ENCODE assay signal across 36 cellular contexts in genomic region chr10:67288688-67289410, GRCh38.
"Had no signal": no experiment of that assay in that cellular context is flagged by ENCODE, and none has a peak within 500 bp of the region (broad histone marks: within the 10 kb centered on the region; RNA-seq: fewer than 3 reads in every experiment).

No MANE protein-coding gene starts in this region.

- H3K9me3 ChIP-seq: ascending aorta had no signal

- H3K27me3 ChIP-seq: ascending aorta, cardiac muscle cell had no signal

- H3K4me3 ChIP-seq: ascending aorta, cardiac muscle cell had no signal

- H3K27ac ChIP-seq: ascending aorta, cardiac muscle cell, VCaP had no signal

- H3K27me3 Mint-ChIP-seq: activated B cell treated with CpG ODN at 0.5 μM for 24 hours; activated CD4-positive, alpha-beta memory T cell treated with anti-CD3 and anti-CD28 coated beads for 36 hours; activated CD4-positive, alpha-beta T cell treated with anti-CD3 and anti-CD28 coated beads, Interleukin-2, amount 10 ng/mL, durations not matched to agents 24 days and 14 days; activated CD8-positive, alpha-beta T cell treated with anti-CD3 and anti-CD28 coated beads for 36 hours; activated naive CD8-positive, alpha-beta T cell treated with anti-CD3 and anti-CD28 coated beads for 36 hours; activated T-helper 17 cell treated with anti-CD3 and anti-CD28 coated beads, Interleukin-2, amount 50 U/mL, for 72 hours; central memory CD8-positive, alpha-beta T cell had no signal

- H3K27ac Mint-ChIP-seq: activated B cell treated with CpG ODN at 0.5 μM for 24 hours; activated CD4-positive, alpha-beta memory T cell treated with anti-CD3 and anti-CD28 coated beads for 36 hours; activated CD4-positive, alpha-beta T cell treated with anti-CD3 and anti-CD28 coated beads, Interleukin-2, amount 10 ng/mL, durations not matched to agents 24 days and 14 days; activated CD8-positive, alpha-beta T cell treated with anti-CD3 and anti-CD28 coated beads for 36 hours; activated naive CD4-positive, alpha-beta T cell treated with anti-CD3 and anti-CD28 coated beads for 36 hours; activated naive CD4-positive, alpha-beta T cell treated with anti-CD3 and anti-CD28 coated beads, Interleukin-2, amount 50 U/mL, for 72 hours; activated naive CD8-positive, alpha-beta T cell treated with anti-CD3 and anti-CD28 coated beads for 36 hours; activated T-cell treated with anti-CD3 and anti-CD28 coated beads, Interleukin-2, amount 50 U/mL, for 72 hours; activated T-helper 1 cell treated with anti-CD3 and anti-CD28 coated beads, Interleukin-12 subunit alpha, Interleukin-12 subunit beta, Interleukin-2, Interleukin-4 antibody, amounts not matched to agents 30 ng/mL and 10 ng/mL and 1 ng/mL, durations not matched to agents 14 hours and 24 hours and 36 hours; activated T-helper 17 cell treated with anti-CD3 and anti-CD28 coated beads, Interleukin-2, amount 50 U/mL, for 72 hours; brain; T-helper 1 cell treated with Interleukin-12 subunit alpha and Interleukin-12 subunit beta and Interleukin-4 antibody, amounts not matched to agents 30 μg/mL and 1 μg/mL, for 36 hours; T-helper 2 cell treated with Interferon-gamma antibody and Interleukin-4, amounts not matched to agents 5 μg/mL and 100 μg/mL, for 36 hours had no signal

- H3K4me1 Mint-ChIP-seq: activated B cell treated with CpG ODN at 0.5 μM for 24 hours; activated CD4-positive, alpha-beta T cell treated with anti-CD3 and anti-CD28 coated beads, Interleukin-2, amount 10 ng/mL, durations not matched to agents 24 days and 14 days; activated naive CD8-positive, alpha-beta T cell treated with anti-CD3 and anti-CD28 coated beads for 36 hours; activated T-helper 17 cell treated with anti-CD3 and anti-CD28 coated beads, Interleukin-2, amount 50 U/mL, for 72 hours; brain; central memory CD8-positive, alpha-beta T cell had no signal

- DNase-seq: activated B cell treated with CpG ODN at 0.5 μM for 24 hours; activated CD4-positive, alpha-beta memory T cell treated with anti-CD3 and anti-CD28 coated beads for 36 hours; activated CD4-positive, alpha-beta T cell treated with anti-CD3 and anti-CD28 coated beads for 4 hours; activated CD4-positive, alpha-beta T cell treated with anti-CD3 and anti-CD28 coated beads, Interleukin-2, amount 10 ng/mL, durations not matched to agents 24 days and 14 days; activated CD4-positive, alpha-beta T cell treated with anti-CD3 and anti-CD28 coated beads, Interleukin-2, amount 50 U/mL, for 1 hour; activated CD4-positive, alpha-beta T cell treated with anti-CD3 and anti-CD28 coated beads, Interleukin-2, amount 50 U/mL, for 4 hours; activated CD4-positive, CD25-positive, alpha-beta regulatory T cell treated with anti-CD3 and anti-CD28 coated beads, Interleukin-2, amount 50 U/mL, for 72 hours; activated CD8-positive, alpha-beta memory T cell treated with anti-CD3 and anti-CD28 coated beads, Interleukin-2, amount 50 U/mL, for 4 hours; activated CD8-positive, alpha-beta T cell treated with anti-CD3 and anti-CD28 coated beads for 36 hours; activated effector memory CD4-positive, alpha-beta T cell treated with anti-CD3 and anti-CD28 coated beads, Interleukin-2, amount 50 U/mL, for 16 hours; activated gamma-delta T cell treated with Interleukin-2 at 50 U/mL for 16 hours; activated naive CD4-positive, alpha-beta T cell; activated naive CD4-positive, alpha-beta T cell treated with anti-CD3 and anti-CD28 coated beads for 36 hours; activated naive CD4-positive, alpha-beta T cell treated with anti-CD3 and anti-CD28 coated beads, Interleukin-2, amount 50 U/mL, for 16 hours; activated naive CD8-positive, alpha-beta T cell treated with anti-CD3 and anti-CD28 coated beads for 36 hours; activated T-cell treated with anti-CD3 and anti-CD28 coated beads for 4 hours; activated T-cell treated with anti-CD3 and anti-CD28 coated beads, Interleukin-2, amount 50 U/mL, for 1 hour; activated T-cell treated with anti-CD3 and anti-CD28 coated beads, Interleukin-2, amount 50 U/mL, for 4 hours; activated T-cell treated with anti-CD3 and anti-CD28 coated beads, Interleukin-2, amount 50 U/mL, for 72 hours; amygdala; anterior cingulate cortex; caudate nucleus; cerebellar nuclear complex; T-helper 1 cell; T-helper 2 cell; T-helper 9 cell had no signal

- H3K9me3 Mint-ChIP-seq: activated B cell treated with CpG ODN at 0.5 μM for 24 hours; activated CD4-positive, alpha-beta memory T cell treated with anti-CD3 and anti-CD28 coated beads for 36 hours; activated CD4-positive, alpha-beta T cell treated with anti-CD3 and anti-CD28 coated beads, Interleukin-2, amount 10 ng/mL, durations not matched to agents 24 days and 14 days; activated CD8-positive, alpha-beta T cell treated with anti-CD3 and anti-CD28 coated beads for 36 hours; activated naive CD4-positive, alpha-beta T cell treated with anti-CD3 and anti-CD28 coated beads for 36 hours; activated naive CD4-positive, alpha-beta T cell treated with anti-CD3 and anti-CD28 coated beads, Interleukin-2, amount 50 U/mL, for 72 hours; activated naive CD8-positive, alpha-beta T cell treated with anti-CD3 and anti-CD28 coated beads for 36 hours; activated T-helper 1 cell treated with anti-CD3 and anti-CD28 coated beads, Interleukin-12 subunit alpha, Interleukin-12 subunit beta, Interleukin-2, Interleukin-4 antibody, amounts not matched to agents 30 ng/mL and 10 ng/mL and 1 ng/mL, durations not matched to agents 14 hours and 24 hours and 36 hours; activated T-helper 17 cell treated with anti-CD3 and anti-CD28 coated beads, Interleukin-2, amount 50 U/mL, for 72 hours; brain; central memory CD8-positive, alpha-beta T cell; T-helper 1 cell treated with Interleukin-12 subunit alpha and Interleukin-12 subunit beta and Interleukin-4 antibody, amounts not matched to agents 30 μg/mL and 1 μg/mL, for 36 hours; T-helper 2 cell treated with Interferon-gamma antibody and Interleukin-4, amounts not matched to agents 5 μg/mL and 100 μg/mL, for 36 hours had no signal

- H3K36me3 ChIP-seq: ascending aorta, cardiac muscle cell had no signal

- H3K4me3 Mint-ChIP-seq: activated B cell treated with CpG ODN at 0.5 μM for 24 hours; activated CD4-positive, alpha-beta memory T cell treated with anti-CD3 and anti-CD28 coated beads for 36 hours; activated CD4-positive, alpha-beta T cell treated with anti-CD3 and anti-CD28 coated beads, Interleukin-2, amount 10 ng/mL, durations not matched to agents 24 days and 14 days; activated CD8-positive, alpha-beta T cell treated with anti-CD3 and anti-CD28 coated beads for 36 hours; activated naive CD4-positive, alpha-beta T cell treated with anti-CD3 and anti-CD28 coated beads for 36 hours; activated naive CD8-positive, alpha-beta T cell treated with anti-CD3 and anti-CD28 coated beads for 36 hours; activated T-cell treated with anti-CD3 and anti-CD28 coated beads, Interleukin-2, amount 50 U/mL, for 4 hours; activated T-cell treated with anti-CD3 and anti-CD28 coated beads, Interleukin-2, amount 50 U/mL, for 72 hours; activated T-helper 1 cell treated with anti-CD3 and anti-CD28 coated beads, Interleukin-12 subunit alpha, Interleukin-12 subunit beta, Interleukin-2, Interleukin-4 antibody, amounts not matched to agents 30 ng/mL and 10 ng/mL and 1 ng/mL, durations not matched to agents 14 hours and 24 hours and 36 hours; activated T-helper 17 cell treated with anti-CD3 and anti-CD28 coated beads, Interleukin-2, amount 50 U/mL, for 72 hours; brain; central memory CD8-positive, alpha-beta T cell; T-helper 1 cell treated with Interleukin-12 subunit alpha and Interleukin-12 subunit beta and Interleukin-4 antibody, amounts not matched to agents 30 μg/mL and 1 μg/mL, for 36 hours; T-helper 2 cell treated with Interferon-gamma antibody and Interleukin-4, amounts not matched to agents 5 μg/mL and 100 μg/mL, for 36 hours had no signal

- H3K36me3 Mint-ChIP-seq: activated CD4-positive, alpha-beta memory T cell treated with anti-CD3 and anti-CD28 coated beads for 36 hours; activated naive CD4-positive, alpha-beta T cell treated with anti-CD3 and anti-CD28 coated beads, Interleukin-2, amount 50 U/mL, for 72 hours; activated naive CD8-positive, alpha-beta T cell treated with anti-CD3 and anti-CD28 coated beads for 36 hours; brain had no signal

- H3K4me1 ChIP-seq: ascending aorta had no signal

- ATAC-seq: activated CD8-positive, alpha-beta T cell treated with anti-CD3 and anti-CD28 coated beads for 36 hours; activated naive CD4-positive, alpha-beta T cell treated with anti-CD3 and anti-CD28 coated beads, Interleukin-2, amount 50 U/mL, for 72 hours; activated T-cell treated with anti-CD3 and anti-CD28 coated beads, Interleukin-2, amount 50 U/mL, for 4 hours; activated T-cell treated with anti-CD3 and anti-CD28 coated beads, Interleukin-2, amount 50 U/mL, for 72 hours; activated T-helper 17 cell treated with anti-CD3 and anti-CD28 coated beads, Interleukin-2, amount 50 U/mL, for 72 hours had no signal
